11 cellular contexts compared by ENCODE assay signal in genomic region chr1:65308781-65309316, GRCh38. TPM values are rescaled to one million over a fixed set of nuclear protein-coding genes. Genes with fewer than 3 reads are reported as not detected.
A peak's percentile ranks its signal among the peaks of the same experiment; 100 is the strongest.
DNase-seq lines count a peak whose midpoint lies in the region; ATAC-seq and TF ChIP-seq lines count a peak whose summit lies in the region.
"Had no signal": no experiment of that assay in that cellular context is flagged by ENCODE, and none has a peak within 500 bp of the region (broad histone marks: within the 10 kb centered on the region; RNA-seq: fewer than 3 reads in every experiment).

No MANE protein-coding gene starts in this region.

- H3K9ac ChIP-seq in iPS-20b (ENCODE audit: low read depth, low read length) = peak overlapping the region; percentile 0; the same call in 1 of the 2 replicates

- H3K4me3 ChIP-seq in iPS-20b (ENCODE audit: low read length) = peak overlapping the region; percentile 89
- peak overlapping the region; percentile 50 to 61 for H3K4me3 ChIP-seq in testis
- H3K4me3 ChIP-seq: MG63 had no signal

- TF ChIP-seq CTCF in testis (IDR thresholded peaks at IDR 0.05) = no peak

- DNase-seq in activated CD4-positive, alpha-beta T cell treated with anti-CD3 and anti-CD28 coated beads, Interleukin-2, amount 10 ng/mL, durations not matched to agents 7 days and 5 days = no peak
- DNase-seq in activated CD4-positive, alpha-beta T cell treated with anti-CD3 and anti-CD28 coated beads for 4 hours = no peak
- no peak for DNase-seq in activated naive CD8-positive, alpha-beta T cell treated with anti-CD3 and anti-CD28 coated beads for 36 hours
- DNase-seq in testis (no peak), dedifferentiated amniotic fluid mesenchymal stem cell (ENCODE audit: extremely low spot score) (no peak), D341Med (ENCODE audit: low spot score) (no peak)
- DNase-seq: T-cell had no signal

- CTCF ChIA-PET in activated CD4-positive, alpha-beta T cell treated with anti-CD3 and anti-CD28 coated beads, Interleukin-2, amount 10 ng/mL, durations not matched to agents 7 days and 5 days (lab: Charles Lee) = interaction anchor here (1.4 kb wide), 1 partner anchor 55 kb away, joined by 4 read pairs; no protein-coding TSS in a partner anchor

- H3K27me3 Mint-ChIP-seq in activated CD4-positive, alpha-beta T cell treated with anti-CD3 and anti-CD28 coated beads, Interleukin-2, amount 10 ng/mL, durations not matched to agents 7 days and 5 days = peaks cover 42% of the 10 kb centered on the region
- H3K27me3 Mint-ChIP-seq in activated naive CD8-positive, alpha-beta T cell treated with anti-CD3 and anti-CD28 coated beads for 36 hours = peaks cover 59% of the 10 kb centered on the region

- no peak overlapping the region for H3K27ac Mint-ChIP-seq in activated CD4-positive, alpha-beta T cell treated with anti-CD3 and anti-CD28 coated beads, Interleukin-2, amount 10 ng/mL, durations not matched to agents 7 days and 5 days
- no peak overlapping the region for H3K27ac Mint-ChIP-seq in activated naive CD8-positive, alpha-beta T cell treated with anti-CD3 and anti-CD28 coated beads for 36 hours
- H3K27ac Mint-ChIP-seq: T-cell had no signal

- peak overlapping the region; percentile 17 for H3K4me3 Mint-ChIP-seq in activated CD4-positive, alpha-beta T cell treated with anti-CD3 and anti-CD28 coated beads, Interleukin-2, amount 10 ng/mL, durations not matched to agents 7 days and 5 days
- H3K4me3 Mint-ChIP-seq in activated naive CD8-positive, alpha-beta T cell treated with anti-CD3 and anti-CD28 coated beads for 36 hours = peak overlapping the region; percentile 37

- no peaks in the 10 kb centered on the region for H3K36me3 Mint-ChIP-seq in activated CD4-positive, alpha-beta T cell treated with anti-CD3 and anti-CD28 coated beads, Interleukin-2, amount 10 ng/mL, durations not matched to agents 7 days and 5 days (ENCODE audit: low read depth)
- H3K36me3 Mint-ChIP-seq in activated naive CD8-positive, alpha-beta T cell treated with anti-CD3 and anti-CD28 coated beads for 36 hours = no peaks in the 10 kb centered on the region
- H3K36me3 Mint-ChIP-seq: T-cell had no signal

- no peak for ATAC-seq in GM21515 (IDR thresholded peaks at IDR 0.05; ENCODE audit: unreplicated experiment)

- no peaks in the 10 kb centered on the region for H3K9me3 Mint-ChIP-seq in activated CD4-positive, alpha-beta T cell treated with anti-CD3 and anti-CD28 coated beads, Interleukin-2, amount 10 ng/mL, durations not matched to agents 7 days and 5 days
- no peaks in the 10 kb centered on the region for H3K9me3 Mint-ChIP-seq in activated naive CD8-positive, alpha-beta T cell treated with anti-CD3 and anti-CD28 coated beads for 36 hours
- H3K9me3 Mint-ChIP-seq: T-cell had no signal

- 6 to 9% methylated on average over 22 of the region's 22 CpGs for WGBS in testis, 2 donors

- H3K4me1 ChIP-seq in iPS-20b (ENCODE audit: insufficient read depth, low read length) (peaks cover 12% of the 10 kb centered on the region; the same call in 1 of the 2 replicates), testis (no peaks in the 10 kb centered on the region)

- H3K27me3 ChIP-seq in iPS-20b (ENCODE audit: insufficient read depth, low read length) (peaks cover 29% of the 10 kb centered on the region), testis (no peaks in the 10 kb centered on the region)

- no peak overlapping the region for H3K27ac ChIP-seq in iPS-20b (ENCODE audit: low read length)
- no peak overlapping the region for H3K27ac ChIP-seq in testis
- H3K27ac ChIP-seq: C4-2B had no signal

- no peak for TF ChIP-seq POLR2A in testis (IDR thresholded peaks at IDR 0.05)

- H3K4me1 Mint-ChIP-seq in activated CD4-positive, alpha-beta T cell treated with anti-CD3 and anti-CD28 coated beads, Interleukin-2, amount 10 ng/mL, durations not matched to agents 7 days and 5 days = peaks cover 9% of the 10 kb centered on the region
- H3K4me1 Mint-ChIP-seq in activated naive CD8-positive, alpha-beta T cell treated with anti-CD3 and anti-CD28 coated beads for 36 hours = peaks cover 6% of the 10 kb centered on the region

- H3K9me3 ChIP-seq in iPS-20b (ENCODE audit: insufficient read depth, low read depth, low read length) (no peaks in the 10 kb centered on the region), testis (no peaks in the 10 kb centered on the region)
- H3K9me3 ChIP-seq: MG63 had no signal

- POLR2A ChIA-PET in activated CD4-positive, alpha-beta T cell treated with anti-CD3 and anti-CD28 coated beads, Interleukin-2, amount 10 ng/mL, durations not matched to agents 7 days and 5 days (lab: Charles Lee) = no interaction called here

- H3K36me3 ChIP-seq in iPS-20b (ENCODE audit: insufficient read depth, low read depth, low read length) = no peaks in the 10 kb centered on the region
- H3K36me3 ChIP-seq in testis (ENCODE audit: low read depth, missing control alignments) = no peaks in the 10 kb centered on the region
- H3K36me3 ChIP-seq: MG63 had no signal

- intact Hi-C loops in testis (cut with DNase I; ENCODE audit: low total_unique reads) = no loop called here

RNA-seq across cellular contexts. Expression of gene DNAJC6, which starts 0.5 kb away (rescaled TPM):
- total RNA-seq in activated CD4-positive, alpha-beta T cell treated with anti-CD3 and anti-CD28 coated beads, Interleukin-2, amount 10 ng/mL, durations not matched to agents 7 days and 5 days = 1 to 10 TPM; 1.9 TPM
- 1 to 10 TPM; 1.9 TPM for total RNA-seq in activated naive CD8-positive, alpha-beta T cell treated with anti-CD3 and anti-CD28 coated beads for 36 hours
- 1 to 10 TPM; 5.1 to 7.3 TPM for total RNA-seq in testis
- polyA plus RNA-seq in testis (ENCODE audit: insufficient read depth, low read depth, low replicate concordance) = 5.2 TPM
